ENCODE assay signal across 13 cellular contexts in the genomic region with DNA sequence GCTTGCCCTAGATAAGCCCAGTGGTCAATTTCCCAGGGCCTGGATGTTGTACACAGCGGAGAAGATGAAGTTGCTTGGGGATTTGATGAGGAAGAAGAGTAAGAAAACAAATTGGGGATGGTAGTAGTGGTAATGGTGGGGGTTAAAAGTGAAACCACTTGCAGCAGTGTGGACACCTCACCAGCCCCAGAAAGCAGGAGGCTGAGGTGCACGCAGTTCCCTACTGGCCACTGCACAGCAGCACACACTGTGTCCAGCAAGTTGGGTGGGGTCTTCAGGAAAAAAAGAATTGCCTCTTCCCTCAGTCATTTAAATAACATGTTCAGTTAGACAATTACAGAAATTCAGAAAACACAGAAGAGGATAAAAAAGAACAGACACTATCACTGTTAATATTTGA.
"Had no signal": no experiment of that assay in that cellular context is flagged by ENCODE, and none has a peak within 500 bp of the region (broad histone marks: within the 10 kb centered on the region; RNA-seq: fewer than 3 reads in every experiment).

No MANE protein-coding gene starts in this region.

- H3K36me3 Mint-ChIP-seq: activated naive CD4-positive, alpha-beta T cell treated with anti-CD3 and anti-CD28 coated beads, Interleukin-2, amount 10 ng/mL, durations not matched to agents 7 days and 5 days had no signal

- H3K27me3 Mint-ChIP-seq: activated naive CD4-positive, alpha-beta T cell treated with anti-CD3 and anti-CD28 coated beads, Interleukin-2, amount 10 ng/mL, durations not matched to agents 7 days and 5 days had no signal

- H3K9me3 Mint-ChIP-seq: activated naive CD4-positive, alpha-beta T cell treated with anti-CD3 and anti-CD28 coated beads, Interleukin-2, amount 10 ng/mL, durations not matched to agents 7 days and 5 days; activated T-helper 1 cell treated with anti-CD3 and anti-CD28 coated beads, Interleukin-12 subunit alpha, Interleukin-12 subunit beta, Interleukin-2, Interleukin-4 antibody, amounts not matched to agents 30 ng/mL and 10 ng/mL and 1 ng/mL, durations not matched to agents 14 hours and 24 hours and 36 hours had no signal

- H3K27ac Mint-ChIP-seq: activated naive CD4-positive, alpha-beta T cell treated with anti-CD3 and anti-CD28 coated beads, Interleukin-2, amount 10 ng/mL, durations not matched to agents 7 days and 5 days; activated T-helper 1 cell treated with anti-CD3 and anti-CD28 coated beads, Interleukin-12 subunit alpha, Interleukin-12 subunit beta, Interleukin-2, Interleukin-4 antibody, amounts not matched to agents 30 ng/mL and 10 ng/mL and 1 ng/mL, durations not matched to agents 14 hours and 24 hours and 36 hours had no signal

- H3K27ac ChIP-seq: cardiac muscle cell, skin epidermis had no signal

- H3K36me3 ChIP-seq: cardiac muscle cell had no signal

- H3K27me3 ChIP-seq: cardiac muscle cell had no signal

- H3K4me3 Mint-ChIP-seq: activated naive CD4-positive, alpha-beta T cell treated with anti-CD3 and anti-CD28 coated beads, Interleukin-2, amount 10 ng/mL, durations not matched to agents 7 days and 5 days; activated T-helper 1 cell treated with anti-CD3 and anti-CD28 coated beads, Interleukin-12 subunit alpha, Interleukin-12 subunit beta, Interleukin-2, Interleukin-4 antibody, amounts not matched to agents 30 ng/mL and 10 ng/mL and 1 ng/mL, durations not matched to agents 14 hours and 24 hours and 36 hours had no signal

- DNase-seq: activated CD4-positive, alpha-beta T cell treated with anti-CD3 and anti-CD28 coated beads, Interleukin-2, amount 50 U/mL, for 1 hour; activated naive CD4-positive, alpha-beta T cell treated with anti-CD3 and anti-CD28 coated beads, Interleukin-2, amount 10 ng/mL, durations not matched to agents 7 days and 5 days; hippocampal formation; kidney; stimulated activated CD4-positive, alpha-beta T cell treated with anti-CD3 and anti-CD28 coated beads, Interleukin-15, amount 100 ng/mL, for 24 hours; stimulated activated CD4-positive, alpha-beta T cell treated with anti-CD3 and anti-CD28 coated beads, Interleukin-4, amount 100 ng/mL, for 1 hour; stimulated activated naive CD4-positive, alpha-beta T cell treated with Interleukin-2 at 50 U/mL for 16 hours; substantia nigra; T-helper 9 cell; trophoblast cell had no signal

- H3K4me3 ChIP-seq: cardiac muscle cell, skin epidermis had no signal
